In genomic region chr13:27379694-27380596, GRCh38 we compare ENCODE assay signal across 8 cellular contexts. TPM values are rescaled to one million over a fixed set of nuclear protein-coding genes. Genes with fewer than 3 reads are reported as not detected.
DNase-seq lines count a peak whose midpoint lies in the region; ATAC-seq and TF ChIP-seq lines count a peak whose summit lies in the region.

No MANE protein-coding gene starts in this region.

- H3K4me3 ChIP-seq in lower lobe of right lung, result no peak overlapping the region

- peaks cover 15% of the 10 kb centered on the region for H3K27me3 ChIP-seq in lower lobe of right lung (ENCODE audit: low read depth)

- no peaks in the 10 kb centered on the region for H3K4me1 ChIP-seq in lower lobe of right lung

- no peaks in the 10 kb centered on the region for H3K9me3 ChIP-seq in lower lobe of right lung

- intact Hi-C loops in lower lobe of right lung (cut with DNase I), result loop anchor here (10.0 kb wide), 1 partner anchor 445 kb away; no protein-coding TSS in a partner anchor

- no peaks in the 10 kb centered on the region for H3K36me3 ChIP-seq in lower lobe of right lung

- peak; percentile 70 for TF ChIP-seq CTCF in VCaP (conservative IDR thresholded peaks at IDR 0.05)
- peak; percentile 48 for TF ChIP-seq CTCF in lower lobe of right lung (IDR thresholded peaks at IDR 0.05)

- H3K27ac ChIP-seq in VCaP (no peak overlapping the region), lower lobe of right lung (no peak overlapping the region)

- DNase-seq in DMS79 treated with DMSO at 0.1 percent for 48 hours (lab: John Stamatoyannopoulos, UW) (peak; percentile 38), DMS79 (lab: John Stamatoyannopoulos, UW) (no peak), NCI-H1436 (lab: John Stamatoyannopoulos, UW) (peak; percentile 43), cerebellar cortex (ENCODE audit: low spot score) (peak; percentile 71), lower lobe of right lung (no peak)
- DNase-seq in stimulated activated CD8-positive, alpha-beta memory T cell treated with anti-CD3 and anti-CD28 coated beads, Interleukin-4, amount 100 ng/mL, for 48 hours, result peak; percentile 82

- ATAC-seq in lower lobe of right lung (peak; percentile 38 to 59), HG02642 (IDR thresholded peaks at IDR 0.05; ENCODE audit: poor library complexity, unreplicated experiment) (no peak)

RNA-seq across cellular contexts. Expression of gene GTF3A, which starts 44.5 kb away (rescaled TPM):
- total RNA-seq in lower lobe of right lung, result 83.0 TPM

Comparison
In these comparisons a context has a peak if more than half of its experiments do, and no peak if none do; other contexts are left out.
1. DNase-seq: peak in DMS79 treated with DMSO at 0.1 percent for 48 hours (single experiment), NCI-H1436 (single experiment), cerebellar cortex (single experiment) and stimulated activated CD8-positive, alpha-beta memory T cell treated with anti-CD3 and anti-CD28 coated beads, Interleukin-4, amount 100 ng/mL, for 48 hours (single experiment); none in DMS79 (single experiment) and lower lobe of right lung (single experiment).